8 cellular contexts compared by ENCODE assay signal in genomic region chr14:50943261-50943942, GRCh38. TPM values are rescaled to one million over a fixed set of nuclear protein-coding genes. Genes with fewer than 3 reads are reported as not detected.
A peak's percentile ranks its signal among the peaks of the same experiment; 100 is the strongest.
DNase-seq lines count a peak whose midpoint lies in the region; ATAC-seq and TF ChIP-seq lines count a peak whose summit lies in the region.

No MANE protein-coding gene starts in this region.

- H3K27me3 ChIP-seq in BE2C: no peaks in the 10 kb centered on the region

- H3K4me1 ChIP-seq in BE2C: no peaks in the 10 kb centered on the region

- H3K36me3 ChIP-seq in BE2C: no peaks in the 10 kb centered on the region

- H3K27ac ChIP-seq in skin epidermis: peak overlapping the region; percentile 33 to 93 (median 84)

- DNase-seq in BE2C (no peak), HuH-7.5 (ENCODE audit: low spot score) (peak; percentile 40), amniotic epithelial cell (ENCODE audit: low read depth) (peak; percentile 62), iPS-NIHi11 (ENCODE audit: low spot score) (peak; percentile 56), NOMO-1 treated with dmso at 0.1 percent for 144 hours (lab: John Stamatoyannopoulos, UW; ENCODE audit: unreplicated experiment) (no peak)
- no peak for DNase-seq in effector CD4-positive, alpha-beta T cell

- H3K4me3 ChIP-seq in BE2C (ENCODE audit: low read depth, low read length) (peak overlapping the region; percentile 87), skin epidermis (peak overlapping the region; percentile 53 to 80 (median 72))

- TF ChIP-seq CTCF in BE2C (IDR thresholded peaks at IDR 0.05; ENCODE audit: low read depth, low read length): no peak

- ATAC-seq in GM18870 (IDR thresholded peaks at IDR 0.05; ENCODE audit: unreplicated experiment): no peak

- no peaks in the 10 kb centered on the region for H3K9me3 ChIP-seq in BE2C

RNA-seq across cellular contexts. Expression of gene PYGL, which starts 0.9 kb away (rescaled TPM):
- 1.9 TPM for polyA plus RNA-seq in BE2C (2012; ENCODE audit: insufficient read depth, insufficient read length, low read depth)

Comparison
In these comparisons a context has a peak if more than half of its experiments do, and no peak if none do; other contexts are left out.
1. DNase-seq: peak in HuH-7.5 (single experiment), amniotic epithelial cell (single experiment) and iPS-NIHi11 (single experiment); none in BE2C (single experiment), effector CD4-positive, alpha-beta T cell (single experiment) and NOMO-1 treated with dmso at 0.1 percent for 144 hours (single experiment).